In the genomic region with DNA sequence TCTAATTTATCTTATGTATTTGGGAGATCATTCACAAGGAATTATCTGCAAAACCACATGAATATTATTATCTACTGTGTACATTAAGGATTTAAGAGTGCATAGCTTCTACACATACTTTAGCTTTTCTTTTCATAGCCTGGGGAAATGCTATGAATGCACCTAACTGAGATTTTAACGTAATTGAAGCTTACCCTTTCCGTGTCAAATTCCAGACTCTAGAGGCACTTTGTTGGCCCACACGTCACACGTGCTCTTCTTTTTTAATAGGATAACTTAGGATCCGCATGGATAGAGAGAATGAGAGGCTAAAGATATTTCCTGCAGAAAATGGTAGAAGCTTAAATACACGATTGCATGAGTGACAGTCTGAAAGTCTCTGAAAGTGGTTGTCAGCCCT, we compare ENCODE assay signal across 14 cellular contexts.
DNase-seq lines count a peak whose midpoint lies in the region; ATAC-seq, FAIRE-seq and TF ChIP-seq lines count a peak whose summit lies in the region.
"Had no signal": no experiment of that assay in that cellular context is flagged by ENCODE, and none has a peak within 500 bp of the region (broad histone marks: within the 10 kb centered on the region; RNA-seq: fewer than 3 reads in every experiment).

No MANE protein-coding gene starts in this region.

- H3K9ac ChIP-seq in astrocyte (ENCODE audit: low read length) = no peak overlapping the region
- no peak overlapping the region for H3K9ac ChIP-seq in endodermal cell (ENCODE audit: extremely low read depth, low read length, poor library complexity, severe bottlenecking)
- H3K9ac ChIP-seq: BLaER1 treated with 17β-estradiol and CSF1 and Interleukin-3, amounts not matched to agents 10 nM and 100 nM; GM23248 had no signal

- 92 to 94% methylated on average over 6 of the region's 6 CpGs for WGBS in endodermal cell (ENCODE audit: insufficient coverage in 1 of 2, insufficient read length in 1 of 2), 2 experiments

- H3K27me3 ChIP-seq in astrocyte (ENCODE audit: insufficient read depth, low read length) = no peaks in the 10 kb centered on the region
- H3K27me3 ChIP-seq in endodermal cell (ENCODE audit: control insufficient read depth, insufficient read depth, low read length, poor library complexity, severe bottlenecking) = no peaks in the 10 kb centered on the region
- H3K27me3 ChIP-seq: BLaER1 treated with 17β-estradiol and CSF1 and Interleukin-3, amounts not matched to agents 10 nM and 100 nM had no signal

- H3K4me1 ChIP-seq in astrocyte (ENCODE audit: insufficient read depth, low read length) (no peaks in the 10 kb centered on the region), endodermal cell (ENCODE audit: control insufficient read depth, insufficient read depth, low read length) (peaks cover 3% of the 10 kb centered on the region)

- peaks cover 37% of the 10 kb centered on the region for H3K4me1 Mint-ChIP-seq in activated T-cell treated with anti-CD3 and anti-CD28 coated beads, Interleukin-2, amount 50 U/mL, for 72 hours (ENCODE audit: low read depth)
- peaks cover 2% of the 10 kb centered on the region for H3K4me1 Mint-ChIP-seq in astrocyte (ENCODE audit: low read depth, unreplicated experiment)
- H3K4me1 Mint-ChIP-seq in osteocyte (ENCODE audit: unreplicated experiment) = peaks cover 33% of the 10 kb centered on the region
- H3K4me1 Mint-ChIP-seq in endodermal cell = peaks cover 25% of the 10 kb centered on the region

- peak overlapping the region; percentile 14 for H3K27ac Mint-ChIP-seq in activated T-cell treated with anti-CD3 and anti-CD28 coated beads, Interleukin-2, amount 50 U/mL, for 72 hours
- H3K27ac Mint-ChIP-seq in astrocyte (ENCODE audit: unreplicated experiment) (no peak overlapping the region), osteocyte (ENCODE audit: unreplicated experiment) (peak overlapping the region; percentile 9), endodermal cell (no peak overlapping the region)

- H3K4me2 ChIP-seq in astrocyte (ENCODE audit: low read length) = no peak overlapping the region
- H3K4me2 ChIP-seq: BLaER1 treated with 17β-estradiol and CSF1 and Interleukin-3, amounts not matched to agents 10 nM and 100 nM had no signal

- H3K36me3 ChIP-seq in astrocyte (ENCODE audit: insufficient read depth, low read length) (no peaks in the 10 kb centered on the region), endodermal cell (ENCODE audit: control insufficient read depth, insufficient read depth, low read length) (no peaks in the 10 kb centered on the region)

- no peak for DNase-seq in activated T-cell treated with anti-CD3 and anti-CD28 coated beads, Interleukin-2, amount 50 U/mL, for 72 hours
- no peak for DNase-seq in activated T-cell treated with anti-CD3 and anti-CD28 coated beads, Interleukin-2, amount 50 U/mL, for 48 hours
- DNase-seq in astrocyte (ENCODE audit: low read depth) (no peak), osteocyte (ENCODE audit: extremely low spot score, unreplicated experiment) (no peak), endodermal cell (no peak)
- DNase-seq: 8988T; ACHN; CD4-positive, CD25-positive, alpha-beta regulatory T cell; GF-D8; GM23248 had no signal

- H3K27me3 Mint-ChIP-seq in activated T-cell treated with anti-CD3 and anti-CD28 coated beads, Interleukin-2, amount 50 U/mL, for 72 hours (ENCODE audit: low read depth) = no peaks in the 10 kb centered on the region
- H3K27me3 Mint-ChIP-seq in astrocyte (ENCODE audit: low read depth, unreplicated experiment) (no peaks in the 10 kb centered on the region), osteocyte (ENCODE audit: unreplicated experiment) (no peaks in the 10 kb centered on the region), endodermal cell (ENCODE audit: insufficient read depth) (no peaks in the 10 kb centered on the region)
- H3K27me3 Mint-ChIP-seq: CD4-positive, CD25-positive, alpha-beta regulatory T cell had no signal

- H3K4me3 ChIP-seq in astrocyte (ENCODE audit: insufficient read depth, low read depth, low read length) (no peak overlapping the region), endodermal cell (ENCODE audit: low read length) (no peak overlapping the region)
- H3K4me3 ChIP-seq: BLaER1 treated with 17β-estradiol and CSF1 and Interleukin-3, amounts not matched to agents 10 nM and 100 nM; GM23248 had no signal

- no peak overlapping the region for H3K27ac ChIP-seq in astrocyte (ENCODE audit: low read depth, low read length)
- no peak overlapping the region for H3K27ac ChIP-seq in endodermal cell (ENCODE audit: low read depth, low read length)
- H3K27ac ChIP-seq: BLaER1 treated with 17β-estradiol and CSF1 and Interleukin-3, amounts not matched to agents 10 nM and 100 nM; GM23248 had no signal

- no peak for ATAC-seq in activated T-cell treated with anti-CD3 and anti-CD28 coated beads, Interleukin-2, amount 50 U/mL, for 72 hours (replicated peaks in 1 of 2)
- ATAC-seq in GM21737 (IDR thresholded peaks at IDR 0.05; ENCODE audit: unreplicated experiment) (no peak), GM21786 (IDR thresholded peaks at IDR 0.05; ENCODE audit: unreplicated experiment) (no peak)

- H4K20me1 ChIP-seq in astrocyte (ENCODE audit: insufficient read depth, low read length) = peaks cover 17% of the 10 kb centered on the region

- TF ChIP-seq CTCF in astrocyte (IDR thresholded peaks at IDR 0.05; ENCODE audit: insufficient read depth, low read depth, low read length) = no peak
- no peak for TF ChIP-seq CTCF in osteocyte (IDR thresholded peaks at IDR 0.05)
- TF ChIP-seq CTCF in endodermal cell (conservative IDR thresholded peaks at IDR 0.05) = no peak

- H3K9me3 ChIP-seq in astrocyte (ENCODE audit: insufficient read depth, low read depth, low read length) (no peaks in the 10 kb centered on the region), endodermal cell (ENCODE audit: control insufficient read depth, low read length) (peaks cover 16% of the 10 kb centered on the region)

- H3K36me3 Mint-ChIP-seq in activated T-cell treated with anti-CD3 and anti-CD28 coated beads, Interleukin-2, amount 50 U/mL, for 72 hours (ENCODE audit: insufficient read depth in 2 of 2) = no peaks in the 10 kb centered on the region
- H3K36me3 Mint-ChIP-seq in astrocyte (ENCODE audit: low read depth, unreplicated experiment) = peaks cover 2% of the 10 kb centered on the region
- H3K36me3 Mint-ChIP-seq in osteocyte (ENCODE audit: unreplicated experiment) = peaks cover 6% of the 10 kb centered on the region
- H3K36me3 Mint-ChIP-seq in endodermal cell (ENCODE audit: low read depth) = peaks cover 7% of the 10 kb centered on the region

- H2AFZ ChIP-seq in astrocyte (ENCODE audit: low read depth, low read length) = no peak overlapping the region
- H2AFZ ChIP-seq: GM23248 had no signal

- peak; percentile 9 for FAIRE-seq in astrocyte (lab: Jason Lieb, UNC)
- FAIRE-seq: H54 had no signal

- no peaks in the 10 kb centered on the region for H3K9me3 Mint-ChIP-seq in activated T-cell treated with anti-CD3 and anti-CD28 coated beads, Interleukin-2, amount 50 U/mL, for 72 hours
- H3K9me3 Mint-ChIP-seq in astrocyte (ENCODE audit: unreplicated experiment) (no peaks in the 10 kb centered on the region), osteocyte (ENCODE audit: unreplicated experiment) (no peaks in the 10 kb centered on the region), endodermal cell (no peaks in the 10 kb centered on the region)
- H3K9me3 Mint-ChIP-seq: CD4-positive, CD25-positive, alpha-beta regulatory T cell had no signal

- H3K4me3 Mint-ChIP-seq in activated T-cell treated with anti-CD3 and anti-CD28 coated beads, Interleukin-2, amount 50 U/mL, for 72 hours = no peak overlapping the region
- H3K4me3 Mint-ChIP-seq in astrocyte (ENCODE audit: unreplicated experiment) (no peak overlapping the region), osteocyte (ENCODE audit: unreplicated experiment) (no peak overlapping the region), endodermal cell (no peak overlapping the region)
- H3K4me3 Mint-ChIP-seq: CD4-positive, CD25-positive, alpha-beta regulatory T cell had no signal

- H3K79me2 ChIP-seq in astrocyte (ENCODE audit: insufficient read depth, low read length) = peaks cover 77% of the 10 kb centered on the region

Comparison
In these comparisons a context has a peak if more than half of its experiments do, and no peak if none do; other contexts are left out.
1. H3K27ac Mint-ChIP-seq: peak in activated T-cell treated with anti-CD3 and anti-CD28 coated beads, Interleukin-2, amount 50 U/mL, for 72 hours (single experiment) and osteocyte (single experiment); none in astrocyte (single experiment) and endodermal cell (single experiment).